ENCODE assay signal across 16 cellular contexts in the genomic region with DNA sequence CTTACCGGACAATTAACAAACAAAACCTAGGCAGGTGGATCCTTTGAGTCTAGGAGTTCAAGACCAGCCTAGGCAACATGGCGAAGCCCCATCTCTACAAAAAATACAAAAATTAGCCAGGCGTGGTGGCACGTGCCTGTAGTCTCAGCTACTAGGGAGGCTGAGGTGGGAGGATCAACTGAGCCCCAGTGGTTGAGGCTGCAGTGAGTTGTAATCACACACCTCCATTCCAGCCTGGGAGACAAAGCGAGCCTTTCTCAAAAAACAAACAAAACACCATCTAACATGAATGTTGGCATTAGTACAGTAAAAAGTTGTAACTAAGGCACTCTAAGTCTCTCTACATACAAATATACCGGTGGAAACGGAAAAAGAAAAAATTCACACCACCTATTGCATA. TPM values are rescaled to one million over a fixed set of nuclear protein-coding genes. Genes with fewer than 3 reads are reported as not detected.
A peak's percentile ranks its signal among the peaks of the same experiment; 100 is the strongest.
DNase-seq lines count a peak whose midpoint lies in the region; ATAC-seq and TF ChIP-seq lines count a peak whose summit lies in the region.
"Had no signal": no experiment of that assay in that cellular context is flagged by ENCODE, and none has a peak within 500 bp of the region (broad histone marks: within the 10 kb centered on the region; RNA-seq: fewer than 3 reads in every experiment).

No MANE protein-coding gene starts in this region.

- H3K4me1 ChIP-seq in CD8-positive, alpha-beta memory T cell (ENCODE audit: insufficient read depth, low read length) = peaks cover 72% of the 10 kb centered on the region
- H3K4me1 ChIP-seq in Loucy (ENCODE audit: insufficient read depth, low read length, poor library complexity, severe bottlenecking) = peaks cover 78% of the 10 kb centered on the region

- H3K27me3 ChIP-seq in CD8-positive, alpha-beta memory T cell (ENCODE audit: insufficient read depth, low read length, poor library complexity, severe bottlenecking) = no peaks in the 10 kb centered on the region
- peaks cover 2% of the 10 kb centered on the region for H3K27me3 ChIP-seq in Loucy (ENCODE audit: insufficient read depth, low read length, poor library complexity, severe bottlenecking)
- H3K27me3 ChIP-seq: cardiac muscle cell, sigmoid colon had no signal

- TF ChIP-seq CTCF in Loucy (conservative IDR thresholded peaks at IDR 0.05; ENCODE audit: low read length) (no peak), nephron (IDR thresholded peaks at IDR 0.05; ENCODE audit: unreplicated experiment in 3 of 3) (no peak)

- H3K4me3 Mint-ChIP-seq in CD8-positive, alpha-beta memory T cell = peak overlapping the region in 6 of 7 donors; percentile 59 to 98 (median 74)
- peak overlapping the region; percentile 65 for H3K4me3 Mint-ChIP-seq in activated naive CD8-positive, alpha-beta T cell treated with anti-CD3 and anti-CD28 coated beads for 36 hours
- H3K4me3 Mint-ChIP-seq in nephron = peak overlapping the region; percentile 61 to 71 (median 70)

- H3K4me1 Mint-ChIP-seq in CD8-positive, alpha-beta memory T cell = peaks cover 75 to 84% (median 82%) of the 10 kb centered on the region in 3 donors
- peaks cover 56% of the 10 kb centered on the region for H3K4me1 Mint-ChIP-seq in activated naive CD8-positive, alpha-beta T cell treated with anti-CD3 and anti-CD28 coated beads for 36 hours
- peaks cover 57% of the 10 kb centered on the region for H3K4me1 Mint-ChIP-seq in nephron

- no peak for DNase-seq in CD8-positive, alpha-beta memory T cell
- DNase-seq in activated naive CD8-positive, alpha-beta T cell treated with anti-CD3 and anti-CD28 coated beads for 36 hours = no peak
- DNase-seq in COR-L47 (lab: John Stamatoyannopoulos, UW) (no peak), HT-29 (ENCODE audit: low spot score) (no peak)
- DNase-seq: glutamatergic neuron, left colon, NCI-H1092 treated with DMSO at 0.1 percent for 48 hours, NCI-H446 treated with DMSO at 0.1 percent for 48 hours, RPMI8226, sigmoid colon, T1000 had no signal

- no peaks in the 10 kb centered on the region for H3K9me3 Mint-ChIP-seq in CD8-positive, alpha-beta memory T cell
- H3K9me3 Mint-ChIP-seq in activated naive CD8-positive, alpha-beta T cell treated with anti-CD3 and anti-CD28 coated beads for 36 hours = peaks cover 4% of the 10 kb centered on the region
- H3K9me3 Mint-ChIP-seq in nephron = peaks cover 14% of the 10 kb centered on the region

- peak overlapping the region; percentile 95 for H3K4me2 ChIP-seq in Loucy (ENCODE audit: low read depth, low read length, poor library complexity, severe bottlenecking)

- no peak overlapping the region for H3K4me3 ChIP-seq in CD8-positive, alpha-beta memory T cell (ENCODE audit: low read length)
- H3K4me3 ChIP-seq in Loucy (ENCODE audit: low read length, poor library complexity, severe bottlenecking) = peak overlapping the region; percentile 89
- H3K4me3 ChIP-seq: cardiac muscle cell, sigmoid colon had no signal

- ATAC-seq in GM18498 (IDR thresholded peaks at IDR 0.05; ENCODE audit: unreplicated experiment) (no peak), HG03342 (IDR thresholded peaks at IDR 0.05; ENCODE audit: unreplicated experiment) (no peak)
- ATAC-seq: left colon had no signal

- peaks cover 13 to 54% (median 17%) of the 10 kb centered on the region in 3 donors for H3K36me3 Mint-ChIP-seq in CD8-positive, alpha-beta memory T cell
- H3K36me3 Mint-ChIP-seq in activated naive CD8-positive, alpha-beta T cell treated with anti-CD3 and anti-CD28 coated beads for 36 hours = peaks cover 55% of the 10 kb centered on the region
- peaks cover 76% of the 10 kb centered on the region for H3K36me3 Mint-ChIP-seq in nephron (ENCODE audit: low read depth)

- peaks cover 12% of the 10 kb centered on the region for H3K36me3 ChIP-seq in CD8-positive, alpha-beta memory T cell (ENCODE audit: insufficient read depth, low read length)
- H3K36me3 ChIP-seq in Loucy (ENCODE audit: insufficient read depth, low read length) = peaks cover 24% of the 10 kb centered on the region

- H2AFZ ChIP-seq in Loucy (ENCODE audit: low read length) = no peak overlapping the region

- peaks cover 86% of the 10 kb centered on the region for H4K20me1 ChIP-seq in Loucy (ENCODE audit: insufficient read depth, low read length, poor library complexity, severe bottlenecking)

- H3K27ac Mint-ChIP-seq in CD8-positive, alpha-beta memory T cell = peak overlapping the region in 7 of 8 donors; percentile 43 to 93 (median 76)
- H3K27ac Mint-ChIP-seq in activated naive CD8-positive, alpha-beta T cell treated with anti-CD3 and anti-CD28 coated beads for 36 hours = peak overlapping the region; percentile 72
- no peak overlapping the region for H3K27ac Mint-ChIP-seq in nephron

- no peaks in the 10 kb centered on the region for H3K9me3 ChIP-seq in CD8-positive, alpha-beta memory T cell (ENCODE audit: low read length)
- no peaks in the 10 kb centered on the region for H3K9me3 ChIP-seq in Loucy (ENCODE audit: insufficient read depth, low read depth, low read length)
- H3K9me3 ChIP-seq: sigmoid colon had no signal

- no peak overlapping the region for H3K27ac ChIP-seq in CD8-positive, alpha-beta memory T cell (ENCODE audit: low read depth, low read length)
- H3K27ac ChIP-seq: cardiac muscle cell had no signal

- peaks cover 87% of the 10 kb centered on the region for H3K79me2 ChIP-seq in Loucy (ENCODE audit: insufficient read depth, low read length)

- CTCF ChIA-PET in CD8-positive, alpha-beta memory T cell (lab: Charles Lee) = no interaction called here

- no peaks in the 10 kb centered on the region for H3K27me3 Mint-ChIP-seq in CD8-positive, alpha-beta memory T cell
- H3K27me3 Mint-ChIP-seq in activated naive CD8-positive, alpha-beta T cell treated with anti-CD3 and anti-CD28 coated beads for 36 hours = no peaks in the 10 kb centered on the region
- no peaks in the 10 kb centered on the region for H3K27me3 Mint-ChIP-seq in nephron (ENCODE audit: low read depth)

- H3F3A ChIP-seq in Loucy (ENCODE audit: low read depth) = peaks cover 8% of the 10 kb centered on the region

- peak overlapping the region; percentile 20 for H3K9ac ChIP-seq in Loucy (ENCODE audit: low read depth, low read length, poor library complexity, severe bottlenecking)

- no peaks in the 10 kb centered on the region for H3K9me2 ChIP-seq in Loucy (replicated peaks; ENCODE audit: low read depth, low read length)

- POLR2A ChIA-PET in CD8-positive, alpha-beta memory T cell (lab: Charles Lee) = no interaction called here

RNA-seq across cellular contexts. Expression of gene SP3, which starts 5.3 kb away (rescaled TPM):
- total RNA-seq in CD8-positive, alpha-beta memory T cell = 10 to 100 TPM; 93.0 to 98.4 TPM
- polyA plus RNA-seq in CD8-positive, alpha-beta memory T cell = 61.0 TPM
- 10 to 100 TPM; 84.7 to 86.8 TPM for total RNA-seq in activated naive CD8-positive, alpha-beta T cell treated with anti-CD3 and anti-CD28 coated beads for 36 hours
- total RNA-seq in HT-29 (2014; rRNA removed; shearing (Covaris generic)) = 102 and 104 TPM in 2 replicates

Comparison
In these comparisons a context has a peak if more than half of its experiments do, and no peak if none do; other contexts are left out.
1. H3K27ac Mint-ChIP-seq: peak in CD8-positive, alpha-beta memory T cell (7 of 8) and activated naive CD8-positive, alpha-beta T cell treated with anti-CD3 and anti-CD28 coated beads for 36 hours (single experiment); none in nephron (0 of 3).
2. Peak in every context shown above with its lines, with median percentiles within 50 percentile points of each other: H3K4me3 Mint-ChIP-seq.